ENCODE assay signal across 12 cellular contexts in genomic region chr19:4555657-4556561, GRCh38. TPM values are rescaled to one million over a fixed set of nuclear protein-coding genes. Genes with fewer than 3 reads are reported as not detected.
DNase-seq lines count a peak whose midpoint lies in the region; ATAC-seq, FAIRE-seq and TF ChIP-seq lines count a peak whose summit lies in the region.
"Had no signal": no experiment of that assay in that cellular context is flagged by ENCODE, and none has a peak within 500 bp of the region (broad histone marks: within the 10 kb centered on the region; RNA-seq: fewer than 3 reads in every experiment).

No MANE protein-coding gene starts in this region.

- H3K9me3 ChIP-seq in H1 (ENCODE audit: insufficient read depth in 2 of 2, low read depth in 1 of 2, low read length in 1 of 2): no peaks in the 10 kb centered on the region
- H3K9me3 ChIP-seq: vagina had no signal

- peaks cover 0 to 7% (median 3%) of the 10 kb centered on the region in 4 experiments; a peak in 4 of 7 replicates for H3K4me1 ChIP-seq in H1 (replicated peaks in 1 of 4; ENCODE audit: control insufficient read depth in 3 of 4, insufficient read depth in 4 of 4, low read length in 3 of 4)
- H3K4me1 ChIP-seq: vagina had no signal

- H4K91ac ChIP-seq in H1 (replicated peaks; ENCODE audit: insufficient read length, low read length): no peak overlapping the region

- H3K14ac ChIP-seq in H1 (ENCODE audit: insufficient read length): no peak overlapping the region

- no peak overlapping the region for H3K9ac ChIP-seq in H1 (replicated peaks in 1 of 4; ENCODE audit: extremely low read depth in 1 of 4, low read depth in 3 of 4, low read length in 3 of 4)

- no peak overlapping the region; the same call in 1 of the 2 replicates for H3K18ac ChIP-seq in H1 (ENCODE audit: extremely low read depth, low read length)

- peak overlapping the region in 1 of 2 experiments; percentile 29; a peak in 2 of 4 replicates for H3K4me2 ChIP-seq in H1 (ENCODE audit: insufficient read depth in 1 of 2, low read depth in 2 of 2, low read length in 2 of 2)

- DNase-seq in D341Med (ENCODE audit: low spot score) (peak; percentile 55), NAMALWA (ENCODE audit: low spot score) (peak; percentile 59), H1 (ENCODE audit: low read depth in 1 of 2, low spot score in 2 of 2) (peak in 1 of 2 experiments; percentile 79), mucosa of gallbladder (ENCODE audit: low spot score) (no peak), anterior cingulate cortex (lab: John Stamatoyannopoulos, UW) (no peak)
- DNase-seq: brain microvascular endothelial cell, DMS79 had no signal

- H4K8ac ChIP-seq in H1 (ENCODE audit: extremely low read depth, insufficient read depth, low read length): 0 out of 2 replicates have a peak overlapping the region, but pooled peaks have one; percentile 57

- POLR2A ChIA-PET in H1 (lab: Charles Lee; ENCODE audit: partially characterized antibody): no interaction called here

- no peak for TF ChIP-seq RAD21 in H1 (IDR thresholded peaks at IDR 0.05 in 1 of 2, conservative IDR thresholded peaks at IDR 0.05 in 1 of 2; ENCODE audit: low read depth in 2 of 2, low read length in 2 of 2)

- 0 out of 2 replicates have a peak overlapping the region, but pooled peaks have one; percentile 5 for H2AK5ac ChIP-seq in H1 (ENCODE audit: low read depth, low read length)

- no peak for TF ChIP-seq POLR2A in H1 (IDR thresholded peaks at IDR 0.05; ENCODE audit: control extremely low read depth in 1 of 2, low read depth in 2 of 2, low read length in 2 of 2)

- no peak for TF ChIP-seq CTCF in H1 (IDR thresholded peaks at IDR 0.05; ENCODE audit: control extremely low read depth in 1 of 3, insufficient read depth in 1 of 3, low read depth in 1 of 3, low read length in 3 of 3)

- no peak overlapping the region for H3K23ac ChIP-seq in H1 (ENCODE audit: insufficient read length)

- peak overlapping the region; percentile 83 for H2BK5ac ChIP-seq in H1 (ENCODE audit: low read depth, low read length)

- no peak overlapping the region for H3K56ac ChIP-seq in H1 (replicated peaks; ENCODE audit: insufficient read length, low read depth, low read length)

- 88% methylated on average over 31 of the region's 43 CpGs; no CpG with 5 or more reads in 1 of the 2 experiments for WGBS in H1 (ENCODE audit: extremely low coverage in 1 of 2, insufficient coverage in 1 of 2, insufficient read length in 1 of 2, insufficient replicate concordance in 2 of 2, low coverage in 1 of 2, low lambda C conversion rate in 2 of 2, missing lambda C conversion rate in 1 of 2), 2 experiments

- H3K4me3 ChIP-seq in H1 (ENCODE audit: extremely low read depth in 1 of 4, insufficient read depth in 2 of 4, low read depth in 3 of 4, low read length in 4 of 4): no peak overlapping the region
- H3K4me3 ChIP-seq: vagina had no signal

- CTCF ChIA-PET in H1 (lab: Charles Lee; ENCODE audit: partially characterized antibody): interaction anchor here (0.8 to 3.7 kb wide), 8 partner anchors 11 to 95 kb away, joined by 3 to 14 read pairs (median 6); partner anchors contain the start of gene PLIN5

- H3K79me2 ChIP-seq in H1 (ENCODE audit: control insufficient read depth in 1 of 2, insufficient read depth in 2 of 2, low read length in 2 of 2): no peaks in the 10 kb centered on the region

- H3K27ac ChIP-seq in H1 (ENCODE audit: low read depth, low read length): no peak overlapping the region
- H3K27ac ChIP-seq: brain microvascular endothelial cell, epithelial cell of prostate, vagina had no signal

- peaks cover 18 to 34% of the 10 kb centered on the region in 2 experiments for H4K20me1 ChIP-seq in H1 (replicated peaks in 1 of 2; ENCODE audit: control insufficient read depth in 1 of 2, insufficient read depth in 2 of 2, low read length in 2 of 2)

- no peak overlapping the region for H2BK15ac ChIP-seq in H1 (ENCODE audit: low read length)

- H2BK120ac ChIP-seq in H1 (replicated peaks; ENCODE audit: low read depth, low read length): no peak overlapping the region

- no peak overlapping the region for H3K4ac ChIP-seq in H1 (replicated peaks; ENCODE audit: insufficient read length, low read depth, low read length)

- H3K36me3 ChIP-seq in H1 (ENCODE audit: control insufficient read depth in 2 of 4, insufficient read depth in 4 of 4, low read length in 3 of 4): peaks cover 9 to 35% (median 26%) of the 10 kb centered on the region in 4 experiments; a peak in 6 of 8 replicates
- H3K36me3 ChIP-seq: brain microvascular endothelial cell, vagina had no signal

- no peak overlapping the region for H2AFZ ChIP-seq in H1 (ENCODE audit: low read length)

- peaks cover 10% of the 10 kb centered on the region; the same call in 1 of the 2 replicates for H3K23me2 ChIP-seq in H1 (ENCODE audit: low read depth, low read length)

- ATAC-seq in HG03025 (IDR thresholded peaks at IDR 0.05; ENCODE audit: low FRiP score, unreplicated experiment): no peak

- 0 out of 2 replicates have a peak overlapping the region, but pooled peaks have one; percentile 19 for H2BK12ac ChIP-seq in H1 (ENCODE audit: low read depth, low read length)

- no peak overlapping the region for H2BK20ac ChIP-seq in H1 (ENCODE audit: low read length)

- TF ChIP-seq EP300 in H1 (IDR thresholded peaks at IDR 0.05; ENCODE audit: borderline replicate concordance in 1 of 2, low read depth in 2 of 2, low read length in 2 of 2): no peak

- no peak for FAIRE-seq in H1 (lab: Jason Lieb, UNC)
- FAIRE-seq: TTC549 had no signal

- H4K5ac ChIP-seq in H1 (ENCODE audit: insufficient read length, low read depth, low read length): no peak overlapping the region

- peaks cover 2% of the 10 kb centered on the region; the same call in 1 of the 2 replicates for H3K79me1 ChIP-seq in H1 (ENCODE audit: low read depth, low read length)

- no peaks in the 10 kb centered on the region for H3K27me3 ChIP-seq in H1 (replicated peaks in 1 of 4; ENCODE audit: control insufficient read depth in 3 of 4, extremely low read depth in 1 of 4, insufficient read depth in 3 of 4, low read length in 3 of 4)
- H3K27me3 ChIP-seq: brain microvascular endothelial cell, vagina had no signal

TF ChIP-seq in H1, 55 proteins besides CTCF, POLR2A, EP300 and RAD21:
- TF ChIP-seq JUND (IDR thresholded peaks at IDR 0.05; ENCODE audit: low read length): no peak
- TF ChIP-seq ASH2L (IDR thresholded peaks at IDR 0.05; ENCODE audit: low read length): no peak
- no peak for TF ChIP-seq TEAD4 (IDR thresholded peaks at IDR 0.05; ENCODE audit: low read depth, low read length)
- TF ChIP-seq, protein P1, sequence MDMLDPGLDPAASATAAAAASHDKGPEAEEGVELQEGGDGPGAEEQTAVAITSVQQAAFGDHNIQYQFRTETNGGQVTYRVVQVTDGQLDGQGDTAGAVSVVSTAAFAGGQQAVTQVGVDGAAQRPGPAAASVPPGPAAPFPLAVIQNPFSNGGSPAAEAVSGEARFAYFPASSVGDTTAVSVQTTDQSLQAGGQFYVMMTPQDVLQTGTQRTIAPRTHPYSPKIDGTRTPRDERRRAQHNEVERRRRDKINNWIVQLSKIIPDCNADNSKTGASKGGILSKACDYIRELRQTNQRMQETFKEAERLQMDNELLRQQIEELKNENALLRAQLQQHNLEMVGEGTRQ (IDR thresholded peaks at IDR 0.05; ENCODE audit: low read length): no peak
- TF ChIP-seq EGR1 (IDR thresholded peaks at IDR 0.05; ENCODE audit: borderline replicate concordance, low read depth, low read length): peak; percentile 31; the same call in 1 of the 2 replicates

RNA-seq across cellular contexts. Expression of gene SEMA6B, which starts 3.6 kb away (rescaled TPM):
- total RNA-seq in H1 (2021; fragmentation: NEBNext Ultra II Directional; extraction: Animal tissue kit (Norgen Biotek cat#: 25700)): 54.4 and 56.7 TPM in 2 replicates
- polyA plus RNA-seq in H1 (2011; rRNA removed): 31.3 and 54.9 TPM in 2 replicates
- polyA plus RNA-seq in H1 (2011; cell fraction: cytosol; rRNA removed): 41.1 TPM
- polyA plus RNA-seq in H1 (2011; cell fraction: nucleus; rRNA removed): 64.3 TPM
- polyA plus RNA-seq in H1 (2012, experiment 1 of 2): 24.6 to 51.9 TPM (median 43.4 TPM) in 4 replicates
- 38.5 TPM for polyA plus RNA-seq in H1 (2012, experiment 2 of 2)
- polyA plus RNA-seq in H1 (2013, experiment 1 of 2): 38.5 TPM
- 37.7 TPM for polyA plus RNA-seq in H1 (2013, experiment 2 of 2)
- 36.8 and 59.4 TPM in 2 replicates for polyA minus RNA-seq in H1 (2011; rRNA and poly(A)+ RNA removed)
- 49.0 TPM for polyA minus RNA-seq in H1 (2011; cell fraction: cytosol; rRNA and poly(A)+ RNA removed)
- 26.7 TPM for polyA minus RNA-seq in H1 (2011; cell fraction: nucleus; rRNA and poly(A)+ RNA removed)
- 5.0 TPM for total RNA-seq in mucosa of gallbladder

RNA-seq across cellular contexts. Expression of gene LRG1, which starts 16.1 kb away (rescaled TPM):
- total RNA-seq in H1 (2021; fragmentation: NEBNext Ultra II Directional; extraction: Animal tissue kit (Norgen Biotek cat#: 25700)): 0.36 and 0.48 TPM in 2 replicates
- 0.64 and 0.79 TPM in 2 replicates for polyA plus RNA-seq in H1 (2011; rRNA removed)
- polyA plus RNA-seq in H1 (2011; cell fraction: cytosol; rRNA removed): 0.48 TPM
- polyA plus RNA-seq in H1 (2011; cell fraction: nucleus; rRNA removed): 0.34 TPM
- polyA plus RNA-seq in H1 (2012, experiment 1 of 2): 0.28 to 1.1 TPM (median 0.51 TPM) in 4 replicates
- polyA plus RNA-seq in H1 (2012, experiment 2 of 2): 0.50 TPM
- 1.3 TPM for polyA plus RNA-seq in H1 (2013, experiment 1 of 2)
- polyA plus RNA-seq in H1 (2013, experiment 2 of 2): 1.2 TPM
- polyA minus RNA-seq in H1 (2011; rRNA and poly(A)+ RNA removed): 0.13 and 0.22 TPM in 2 replicates
- not detected for polyA minus RNA-seq in H1 (2011; cell fraction: cytosol; rRNA and poly(A)+ RNA removed)
- 0.20 TPM for polyA minus RNA-seq in H1 (2011; cell fraction: nucleus; rRNA and poly(A)+ RNA removed)
- 16.2 TPM for total RNA-seq in mucosa of gallbladder

RNA-seq across cellular contexts. Expression of gene PLIN5, which starts 20.9 kb away (rescaled TPM):
- 1.8 and 2.0 TPM in 2 replicates for total RNA-seq in H1 (2021; fragmentation: NEBNext Ultra II Directional; extraction: Animal tissue kit (Norgen Biotek cat#: 25700))
- 2.5 and 2.6 TPM in 2 replicates for polyA plus RNA-seq in H1 (2011; rRNA removed)
- polyA plus RNA-seq in H1 (2011; cell fraction: cytosol; rRNA removed): 4.0 TPM
- polyA plus RNA-seq in H1 (2011; cell fraction: nucleus; rRNA removed): 7.7 TPM
- 1.7 to 2.6 TPM (median 1.7 TPM) in 4 replicates for polyA plus RNA-seq in H1 (2012, experiment 1 of 2)
- polyA plus RNA-seq in H1 (2012, experiment 2 of 2): 1.2 TPM
- 1.1 TPM for polyA plus RNA-seq in H1 (2013, experiment 1 of 2)
- 0.96 TPM for polyA plus RNA-seq in H1 (2013, experiment 2 of 2)
- polyA minus RNA-seq in H1 (2011; rRNA and poly(A)+ RNA removed): 1.9 and 3.2 TPM in 2 replicates
- polyA minus RNA-seq in H1 (2011; cell fraction: cytosol; rRNA and poly(A)+ RNA removed): 3.2 TPM
- polyA minus RNA-seq in H1 (2011; cell fraction: nucleus; rRNA and poly(A)+ RNA removed): 6.3 TPM
- 13.6 TPM for total RNA-seq in mucosa of gallbladder
- total RNA-seq: myocyte had no signal

RNA-seq across cellular contexts. Expression of gene PLIN4, which starts 37.6 kb away (rescaled TPM):
- total RNA-seq in H1 (2021; fragmentation: NEBNext Ultra II Directional; extraction: Animal tissue kit (Norgen Biotek cat#: 25700)): 0.45 and 0.54 TPM in 2 replicates
- 0.35 and 0.67 TPM in 2 replicates for polyA plus RNA-seq in H1 (2011; rRNA removed)
- polyA plus RNA-seq in H1 (2011; cell fraction: cytosol; rRNA removed): 0.69 TPM
- 2.5 TPM for polyA plus RNA-seq in H1 (2011; cell fraction: nucleus; rRNA removed)
- polyA plus RNA-seq in H1 (2012, experiment 1 of 2): 0.47 to 1.3 TPM (median 0.98 TPM) in 4 replicates
- polyA plus RNA-seq in H1 (2012, experiment 2 of 2): 0.45 TPM
- polyA plus RNA-seq in H1 (2013, experiment 1 of 2): 0.20 TPM
- 0.17 TPM for polyA plus RNA-seq in H1 (2013, experiment 2 of 2)
- 0.39 and 0.76 TPM in 2 replicates for polyA minus RNA-seq in H1 (2011; rRNA and poly(A)+ RNA removed)
- polyA minus RNA-seq in H1 (2011; cell fraction: cytosol; rRNA and poly(A)+ RNA removed): not detected
- polyA minus RNA-seq in H1 (2011; cell fraction: nucleus; rRNA and poly(A)+ RNA removed): 0.50 TPM
- total RNA-seq in mucosa of gallbladder: 36.4 TPM

Comparison
In these comparisons a context has a peak if more than half of its experiments do, and no peak if none do; other contexts are left out.
1. DNase-seq: peak in D341Med (single experiment) and NAMALWA (single experiment); none in mucosa of gallbladder (single experiment) and anterior cingulate cortex (0 of 58).
2. RNA of gene LRG1, which starts 16.1 kb away (total RNA-seq): 16.2 TPM in mucosa of gallbladder (single experiment); 0.36 to 0.48 TPM in H1; every median in the first group is over 10 times any median in the second.